Comparison of ENCODE assay signal across 12 cellular contexts in the genomic region with DNA sequence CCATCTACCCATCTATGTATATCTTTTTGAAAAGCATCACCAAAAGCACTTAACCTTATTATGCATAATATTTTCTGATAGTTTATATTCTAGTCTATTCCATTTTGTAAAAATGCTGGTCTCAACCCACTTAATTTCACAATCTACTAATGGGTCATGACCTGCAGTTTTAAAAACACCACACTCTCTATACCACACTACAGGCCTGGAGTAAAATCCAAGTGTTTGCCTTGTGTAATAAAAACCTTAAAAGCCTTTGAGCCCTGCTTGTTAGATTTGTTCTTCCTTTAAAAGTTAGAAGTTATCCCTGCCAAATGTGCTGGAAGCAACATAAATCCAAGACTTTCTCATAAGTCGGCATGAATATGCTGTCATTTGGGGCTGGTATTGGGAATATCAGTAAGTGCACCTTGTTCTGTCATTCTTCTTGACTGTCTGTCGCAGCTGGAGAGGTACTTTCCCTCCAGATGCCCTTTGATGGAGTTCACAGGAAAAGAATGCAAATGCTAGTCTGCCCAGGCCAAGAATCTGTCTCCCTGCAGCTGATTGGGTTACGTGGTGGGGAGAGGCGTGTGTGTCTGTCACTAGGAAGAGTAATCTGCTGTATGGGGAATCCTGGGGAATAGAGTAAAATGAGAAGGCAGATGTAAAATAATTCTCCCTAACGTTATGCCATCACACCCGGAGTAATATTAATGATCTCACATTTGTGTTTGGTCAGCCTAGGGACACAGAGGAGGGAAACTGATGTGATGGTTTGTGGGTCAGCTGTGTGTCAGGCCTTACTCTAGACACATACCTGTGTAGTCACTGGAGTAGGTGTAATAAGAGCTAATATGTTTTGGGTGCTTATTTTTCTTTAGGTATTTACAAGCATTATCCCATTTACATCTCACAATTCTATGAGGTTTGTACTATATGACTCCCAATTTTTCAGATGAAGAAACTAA.
A peak's percentile ranks its signal among the peaks of the same experiment; 100 is the strongest.
DNase-seq lines count a peak whose midpoint lies in the region; ATAC-seq and TF ChIP-seq lines count a peak whose summit lies in the region.
"Had no signal": no experiment of that assay in that cellular context is flagged by ENCODE, and none has a peak within 500 bp of the region (broad histone marks: within the 10 kb centered on the region; RNA-seq: fewer than 3 reads in every experiment).

No MANE protein-coding gene starts in this region.

- intact Hi-C loops in left ventricle myocardium inferior (cut with micrococcal nuclease) (no loop called here), thyroid gland (cut with DNase I) (no loop called here)
- intact Hi-C loops in activated CD4-positive, alpha-beta T cell treated with anti-CD3 and anti-CD28 coated beads, Interleukin-2, amount 10 ng/mL, durations not matched to agents 24 days and 14 days (cut with micrococcal nuclease) = no loop called here

- no peak overlapping the region for H3K4me3 Mint-ChIP-seq in activated CD4-positive, alpha-beta T cell treated with anti-CD3 and anti-CD28 coated beads, Interleukin-2, amount 10 ng/mL, durations not matched to agents 24 days and 14 days
- H3K4me3 Mint-ChIP-seq: effector memory CD8-positive, alpha-beta T cell had no signal

- no peaks in the 10 kb centered on the region for H3K36me3 Mint-ChIP-seq in activated CD4-positive, alpha-beta T cell treated with anti-CD3 and anti-CD28 coated beads, Interleukin-2, amount 10 ng/mL, durations not matched to agents 24 days and 14 days (ENCODE audit: low read depth)

- WGBS in thyroid gland, 2 donors = 58 to 65% methylated on average over 6 of the region's 6 CpGs

- H3K4me1 ChIP-seq in left ventricle myocardium inferior (peaks cover 39% of the 10 kb centered on the region), thyroid gland (no peaks in the 10 kb centered on the region)

- peak; percentile 76 for DNase-seq in amniotic epithelial cell (ENCODE audit: low read depth)
- no peak for DNase-seq in left ventricle myocardium inferior
- peak; percentile 72 for DNase-seq in skeletal muscle cell (ENCODE audit: low read depth)
- DNase-seq in activated CD4-positive, alpha-beta T cell treated with anti-CD3 and anti-CD28 coated beads, Interleukin-2, amount 10 ng/mL, durations not matched to agents 24 days and 14 days = no peak
- no peak for DNase-seq in thyroid gland
- DNase-seq in GM13976 (ENCODE audit: low spot score) = no peak
- no peak for DNase-seq in retina
- DNase-seq: DMS153; effector memory CD8-positive, alpha-beta T cell; NCI-H1105; SHP77 treated with DMSO at 0.1 percent for 48 hours had no signal

- TF ChIP-seq POLR2A in thyroid gland (IDR thresholded peaks at IDR 0.05) = no peak

- H3K27ac ChIP-seq in left ventricle myocardium inferior (replicated peaks) = peak overlapping the region; percentile 50
- H3K27ac ChIP-seq in thyroid gland = peak overlapping the region in 1 of 3 donors; percentile 4

- H3K27ac Mint-ChIP-seq in activated CD4-positive, alpha-beta T cell treated with anti-CD3 and anti-CD28 coated beads, Interleukin-2, amount 10 ng/mL, durations not matched to agents 24 days and 14 days = no peak overlapping the region
- H3K27ac Mint-ChIP-seq: effector memory CD8-positive, alpha-beta T cell had no signal

- H3K4me3 ChIP-seq in left ventricle myocardium inferior (no peak overlapping the region), skeletal muscle cell (ENCODE audit: low read depth, low read length) (no peak overlapping the region), thyroid gland (replicated peaks in 1 of 3) (no peak overlapping the region)

- H3K36me3 ChIP-seq in left ventricle myocardium inferior (no peaks in the 10 kb centered on the region), thyroid gland (no peaks in the 10 kb centered on the region)

- H3K9me3 Mint-ChIP-seq in activated CD4-positive, alpha-beta T cell treated with anti-CD3 and anti-CD28 coated beads, Interleukin-2, amount 10 ng/mL, durations not matched to agents 24 days and 14 days = no peaks in the 10 kb centered on the region
- H3K9me3 Mint-ChIP-seq: effector memory CD8-positive, alpha-beta T cell had no signal

- in situ Hi-C loops in GM13976 (cut with MboI; ENCODE audit: low sequenced_read_pairs, unreplicated experiment) = no loop called here

- no peaks in the 10 kb centered on the region for H3K9me3 ChIP-seq in left ventricle myocardium inferior (replicated peaks)
- H3K9me3 ChIP-seq in thyroid gland = no peaks in the 10 kb centered on the region

- peaks cover 14% of the 10 kb centered on the region for H3K27me3 Mint-ChIP-seq in activated CD4-positive, alpha-beta T cell treated with anti-CD3 and anti-CD28 coated beads, Interleukin-2, amount 10 ng/mL, durations not matched to agents 24 days and 14 days

- ATAC-seq in GM19023 (IDR thresholded peaks at IDR 0.05; ENCODE audit: unreplicated experiment) = peak; percentile 52
- ATAC-seq: effector memory CD8-positive, alpha-beta T cell had no signal

- H3K27me3 ChIP-seq in left ventricle myocardium inferior (ENCODE audit: low read depth) (no peaks in the 10 kb centered on the region), thyroid gland (no peaks in the 10 kb centered on the region)

- no peaks in the 10 kb centered on the region for H3K4me1 Mint-ChIP-seq in activated CD4-positive, alpha-beta T cell treated with anti-CD3 and anti-CD28 coated beads, Interleukin-2, amount 10 ng/mL, durations not matched to agents 24 days and 14 days

- no peak for TF ChIP-seq CTCF in left ventricle myocardium inferior (IDR thresholded peaks at IDR 0.05; ENCODE audit: borderline replicate concordance)
- TF ChIP-seq CTCF in thyroid gland (IDR thresholded peaks at IDR 0.05) = no peak
- TF ChIP-seq CTCF in GM13976 (IDR thresholded peaks at IDR 0.05; ENCODE audit: borderline replicate concordance, control extremely low read depth, extremely low read depth, insufficient read depth, missing control alignments) = no peak

Comparison
In these comparisons a context has a peak if more than half of its experiments do, and no peak if none do; other contexts are left out.
1. DNase-seq: peak in amniotic epithelial cell (single experiment) and skeletal muscle cell (single experiment); none in left ventricle myocardium inferior (single experiment), activated CD4-positive, alpha-beta T cell treated with anti-CD3 and anti-CD28 coated beads, Interleukin-2, amount 10 ng/mL, durations not matched to agents 24 days and 14 days (single experiment), thyroid gland (0 of 2), GM13976 (single experiment) and retina (single experiment).